ENCODE assay signal across 8 cellular contexts in the genomic region with DNA sequence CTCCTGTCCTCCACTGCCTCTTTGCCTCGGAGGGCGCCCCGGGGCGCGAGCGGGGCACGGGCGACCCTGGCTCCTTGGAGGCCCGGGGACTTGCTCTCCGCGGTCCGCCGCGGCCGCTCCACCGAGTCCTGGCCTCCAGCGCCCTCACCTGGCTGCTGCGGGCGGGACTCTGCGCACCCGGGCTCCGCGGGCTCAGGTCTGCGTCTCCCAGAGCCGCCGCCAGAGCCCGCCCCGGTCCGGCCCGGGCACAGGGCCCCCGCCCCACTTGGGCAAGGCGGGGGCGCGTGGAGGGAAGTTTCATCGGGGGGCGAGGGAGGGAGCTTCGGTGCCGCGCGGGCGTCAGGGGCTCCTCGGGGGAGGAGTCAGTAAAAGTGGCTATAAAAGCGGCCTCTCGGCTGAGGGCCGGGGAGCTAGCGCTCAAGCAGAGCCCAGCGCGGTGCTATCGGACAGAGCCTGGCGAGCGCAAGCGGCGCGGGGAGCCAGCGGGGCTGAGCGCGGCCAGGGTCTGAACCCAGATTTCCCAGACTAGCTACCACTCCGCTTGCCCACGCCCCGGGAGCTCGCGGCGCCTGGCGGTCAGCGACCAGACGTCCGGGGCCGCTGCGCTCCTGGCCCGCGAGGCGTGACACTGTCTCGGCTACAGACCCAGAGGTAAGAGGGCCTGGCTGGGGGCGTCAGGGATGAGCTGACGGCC. TPM values are rescaled to one million over a fixed set of nuclear protein-coding genes. Genes with fewer than 3 reads are reported as not detected.
DNase-seq lines count a peak whose midpoint lies in the region; ATAC-seq and TF ChIP-seq lines count a peak whose summit lies in the region.

A gene with protein sequence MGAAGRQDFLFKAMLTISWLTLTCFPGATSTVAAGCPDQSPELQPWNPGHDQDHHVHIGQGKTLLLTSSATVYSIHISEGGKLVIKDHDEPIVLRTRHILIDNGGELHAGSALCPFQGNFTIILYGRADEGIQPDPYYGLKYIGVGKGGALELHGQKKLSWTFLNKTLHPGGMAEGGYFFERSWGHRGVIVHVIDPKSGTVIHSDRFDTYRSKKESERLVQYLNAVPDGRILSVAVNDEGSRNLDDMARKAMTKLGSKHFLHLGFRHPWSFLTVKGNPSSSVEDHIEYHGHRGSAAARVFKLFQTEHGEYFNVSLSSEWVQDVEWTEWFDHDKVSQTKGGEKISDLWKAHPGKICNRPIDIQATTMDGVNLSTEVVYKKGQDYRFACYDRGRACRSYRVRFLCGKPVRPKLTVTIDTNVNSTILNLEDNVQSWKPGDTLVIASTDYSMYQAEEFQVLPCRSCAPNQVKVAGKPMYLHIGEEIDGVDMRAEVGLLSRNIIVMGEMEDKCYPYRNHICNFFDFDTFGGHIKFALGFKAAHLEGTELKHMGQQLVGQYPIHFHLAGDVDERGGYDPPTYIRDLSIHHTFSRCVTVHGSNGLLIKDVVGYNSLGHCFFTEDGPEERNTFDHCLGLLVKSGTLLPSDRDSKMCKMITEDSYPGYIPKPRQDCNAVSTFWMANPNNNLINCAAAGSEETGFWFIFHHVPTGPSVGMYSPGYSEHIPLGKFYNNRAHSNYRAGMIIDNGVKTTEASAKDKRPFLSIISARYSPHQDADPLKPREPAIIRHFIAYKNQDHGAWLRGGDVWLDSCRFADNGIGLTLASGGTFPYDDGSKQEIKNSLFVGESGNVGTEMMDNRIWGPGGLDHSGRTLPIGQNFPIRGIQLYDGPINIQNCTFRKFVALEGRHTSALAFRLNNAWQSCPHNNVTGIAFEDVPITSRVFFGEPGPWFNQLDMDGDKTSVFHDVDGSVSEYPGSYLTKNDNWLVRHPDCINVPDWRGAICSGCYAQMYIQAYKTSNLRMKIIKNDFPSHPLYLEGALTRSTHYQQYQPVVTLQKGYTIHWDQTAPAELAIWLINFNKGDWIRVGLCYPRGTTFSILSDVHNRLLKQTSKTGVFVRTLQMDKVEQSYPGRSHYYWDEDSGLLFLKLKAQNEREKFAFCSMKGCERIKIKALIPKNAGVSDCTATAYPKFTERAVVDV (N-terminal part only) (plus strand): TSS at position 407 of the 694 bp plus-strand sequence. CDS start 94,510 bp downstream, outside the sequence.

- peaks cover 5% of the 10 kb centered on the region for H3K4me1 ChIP-seq in CD4-positive, alpha-beta memory T cell (ENCODE audit: insufficient read depth, low read length)
- peaks cover 45% of the 10 kb centered on the region for H3K4me1 ChIP-seq in osteoblast (ENCODE audit: insufficient read depth, low read length)

- no peaks in the 10 kb centered on the region for H3K9me3 Mint-ChIP-seq in CD4-positive, alpha-beta memory T cell
- no peaks in the 10 kb centered on the region for H3K9me3 Mint-ChIP-seq in activated naive CD8-positive, alpha-beta T cell treated with anti-CD3 and anti-CD28 coated beads for 36 hours

- H3K36me3 Mint-ChIP-seq in CD4-positive, alpha-beta memory T cell: no peaks in the 10 kb centered on the region
- H3K36me3 Mint-ChIP-seq in activated naive CD8-positive, alpha-beta T cell treated with anti-CD3 and anti-CD28 coated beads for 36 hours: no peaks in the 10 kb centered on the region

- peak within 1 kb of the TSS; percentile 6 for H2AFZ ChIP-seq in osteoblast (ENCODE audit: low read length)

- TF ChIP-seq CTCF in HFF-Myc (IDR thresholded peaks at IDR 0.05; ENCODE audit: low read depth, low read length, missing control alignments) (peak; percentile 74), osteoblast (IDR thresholded peaks at IDR 0.05; ENCODE audit: extremely low read depth, low read depth, low read length) (peak; percentile 65)

- peaks cover 33% of the 10 kb centered on the region for H3K79me2 ChIP-seq in osteoblast (ENCODE audit: insufficient read depth, low read length)

- peak within 1 kb of the TSS in 7 of 8 donors; percentile 35 to 81 (median 76) for H3K4me3 Mint-ChIP-seq in CD4-positive, alpha-beta memory T cell
- peak within 1 kb of the TSS; percentile 46 for H3K4me3 Mint-ChIP-seq in activated naive CD8-positive, alpha-beta T cell treated with anti-CD3 and anti-CD28 coated beads for 36 hours

- no peak within 1 kb of the TSS for H3K27ac Mint-ChIP-seq in CD4-positive, alpha-beta memory T cell
- H3K27ac Mint-ChIP-seq in activated naive CD8-positive, alpha-beta T cell treated with anti-CD3 and anti-CD28 coated beads for 36 hours: no peak within 1 kb of the TSS

- peak within 1 kb of the TSS; percentile 92 for H3K4me2 ChIP-seq in osteoblast (ENCODE audit: insufficient read depth, low read length)

- H3K27ac ChIP-seq in CD4-positive, alpha-beta memory T cell (ENCODE audit: low read depth, low read length): no peak within 1 kb of the TSS
- H3K27ac ChIP-seq in osteoblast (ENCODE audit: low read depth, low read length): peak within 1 kb of the TSS; percentile 86

- H4K20me1 ChIP-seq in osteoblast (ENCODE audit: insufficient read depth, low read length): peaks cover 46% of the 10 kb centered on the region

- no peaks in the 10 kb centered on the region for H3K36me3 ChIP-seq in CD4-positive, alpha-beta memory T cell (ENCODE audit: insufficient read depth, low read length)
- H3K36me3 ChIP-seq in osteoblast (ENCODE audit: insufficient read depth, low read length): peaks cover 43% of the 10 kb centered on the region

- intact Hi-C loops in CD4-positive, alpha-beta memory T cell (cut with micrococcal nuclease): no loop called here
- intact Hi-C loops in Right ventricle myocardium inferior (cut with DNase I): loop anchor here (1.0 to 5.0 kb wide), 3 partner anchors 142 to 322 kb away; no protein-coding TSS in a partner anchor

- H3K4me1 Mint-ChIP-seq in CD4-positive, alpha-beta memory T cell: peaks cover 8 to 25% (median 12%) of the 10 kb centered on the region in 4 donors
- H3K4me1 Mint-ChIP-seq in activated naive CD8-positive, alpha-beta T cell treated with anti-CD3 and anti-CD28 coated beads for 36 hours: peaks cover 4% of the 10 kb centered on the region

- peak; percentile 89 for ATAC-seq in Right ventricle myocardium inferior
- ATAC-seq in GM21825 (IDR thresholded peaks at IDR 0.05; ENCODE audit: unreplicated experiment): no peak

- H3K27me3 Mint-ChIP-seq in CD4-positive, alpha-beta memory T cell: peaks cover 9 to 28% of the 10 kb centered on the region in 2 donors
- H3K27me3 Mint-ChIP-seq in activated naive CD8-positive, alpha-beta T cell treated with anti-CD3 and anti-CD28 coated beads for 36 hours: peaks cover 55% of the 10 kb centered on the region

- CTCF ChIA-PET in CD4-positive, alpha-beta memory T cell (lab: Charles Lee; ENCODE audit: partially characterized antibody): interaction anchor here (0.6 to 9.1 kb wide), 2 partner anchors 181 to 326 kb away, joined by 3 to 138 read pairs; no protein-coding TSS in a partner anchor

- peaks cover 22% of the 10 kb centered on the region for H3K27me3 ChIP-seq in CD4-positive, alpha-beta memory T cell (ENCODE audit: insufficient read depth, low read length)
- no peaks in the 10 kb centered on the region for H3K27me3 ChIP-seq in osteoblast (ENCODE audit: insufficient read depth, low read length)

- DNase-seq in CD4-positive, alpha-beta memory T cell: peak in 2 of 5 donors; percentile 9 to 14
- no peak for DNase-seq in HFF-Myc (ENCODE audit: extremely low read depth, low read depth)
- peak; percentile 33 for DNase-seq in NOMO-1 treated with dmso at 0.1 percent for 144 hours (lab: John Stamatoyannopoulos, UW; ENCODE audit: unreplicated experiment)
- peak; percentile 76 for DNase-seq in activated naive CD8-positive, alpha-beta T cell treated with anti-CD3 and anti-CD28 coated beads for 36 hours
- DNase-seq in Right ventricle myocardium inferior (ENCODE audit: missing footprints): peak; percentile 86
- peak; percentile 97 for DNase-seq in osteoblast (ENCODE audit: insufficient read length, low spot score, missing footprints)
- DNase-seq in ureter (ENCODE audit: low spot score): peak; percentile 68

- no peaks in the 10 kb centered on the region for H3K9me3 ChIP-seq in CD4-positive, alpha-beta memory T cell (ENCODE audit: control insufficient read depth in 1 of 2, low read length in 2 of 2)
- H3K9me3 ChIP-seq in osteoblast (ENCODE audit: low read depth, low read length): no peaks in the 10 kb centered on the region

- no peak within 1 kb of the TSS for H3K4me3 ChIP-seq in CD4-positive, alpha-beta memory T cell (ENCODE audit: low read length in 2 of 2)
- H3K4me3 ChIP-seq in HFF-Myc (replicated peaks; ENCODE audit: low read depth, low read length) (peak within 1 kb of the TSS; percentile 56), osteoblast (ENCODE audit: insufficient read depth, low read length) (peak within 1 kb of the TSS; percentile 84)

- POLR2A ChIA-PET in CD4-positive, alpha-beta memory T cell (lab: Charles Lee; ENCODE audit: partially characterized antibody): no interaction called here

RNA-seq across cellular contexts. Expression of the gene that starts here (rescaled TPM):
- total RNA-seq in CD4-positive, alpha-beta memory T cell: under 1 TPM; 0.17 to 0.23 TPM
- under 1 TPM in 1 of 2 donors, not detected in 1; 0.03 TPM for polyA plus RNA-seq in CD4-positive, alpha-beta memory T cell
- not detected for total RNA-seq in activated naive CD8-positive, alpha-beta T cell treated with anti-CD3 and anti-CD28 coated beads for 36 hours
- total RNA-seq in Right ventricle myocardium inferior: 0.14 TPM
- 579 and 687 TPM in 2 replicates for total RNA-seq in osteoblast
- 0.23 TPM for total RNA-seq in ureter

Comparison
In these comparisons a context has a peak if more than half of its experiments do, and no peak if none do; other contexts are left out.
1. RNA of the gene that starts here (total RNA-seq): 579 to 687 TPM in osteoblast; 0.23 TPM in ureter (single experiment), 0.17 to 0.23 TPM in CD4-positive, alpha-beta memory T cell, 0.14 TPM in Right ventricle myocardium inferior (single experiment) and not detected in activated naive CD8-positive, alpha-beta T cell treated with anti-CD3 and anti-CD28 coated beads for 36 hours; every median in the first group is over 100 times any median in the second.
2. Peak in DNase-seq in activated naive CD8-positive, alpha-beta T cell treated with anti-CD3 and anti-CD28 coated beads for 36 hours; RNA of the gene not detected or under 1 TPM.
3. Peak in DNase-seq and ATAC-seq in Right ventricle myocardium inferior; RNA of the gene not detected or under 1 TPM.
4. Peak in DNase-seq in ureter; RNA of the gene not detected or under 1 TPM.
5. H3K4me3 ChIP-seq: peak in HFF-Myc (single experiment) and osteoblast (single experiment); none in CD4-positive, alpha-beta memory T cell (0 of 2).